ENCODE assay signal across 10 cellular contexts in the genomic region with DNA sequence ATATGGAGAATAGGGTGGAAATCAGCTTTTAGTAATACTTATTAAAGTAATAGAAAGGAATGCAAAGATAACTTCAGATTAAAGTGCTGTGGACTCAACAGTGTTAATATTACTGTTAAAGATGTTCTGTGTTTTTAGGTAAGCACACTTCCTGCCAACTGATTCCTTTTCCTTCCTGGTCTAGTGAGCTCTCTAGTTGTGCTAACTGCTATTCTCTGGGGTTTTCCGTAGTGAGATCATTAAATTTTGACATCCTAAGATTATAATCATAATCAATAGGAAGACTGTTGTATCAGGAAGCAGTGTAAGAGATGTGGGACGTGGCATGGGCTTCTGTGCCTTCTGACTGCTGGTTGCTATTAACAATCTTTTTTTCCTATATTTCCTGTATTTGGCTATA. TPM values are rescaled to one million over a fixed set of nuclear protein-coding genes. Genes with fewer than 3 reads are reported as not detected.
DNase-seq lines count a peak whose midpoint lies in the region; ATAC-seq, FAIRE-seq and TF ChIP-seq lines count a peak whose summit lies in the region.
"Had no signal": no experiment of that assay in that cellular context is flagged by ENCODE, and none has a peak within 500 bp of the region (broad histone marks: within the 10 kb centered on the region; RNA-seq: fewer than 3 reads in every experiment).

No MANE protein-coding gene starts in this region.

- H3K36me3 ChIP-seq in brain microvascular endothelial cell (replicated peaks): no peaks in the 10 kb centered on the region

- BruUV-seq in Calu3 (replicated peaks; lab: Mats Ljungman, UMichigan): no TSS peak

- peak overlapping the region; percentile 97 for H3K4me3 Mint-ChIP-seq in Calu3 (ENCODE audit: low read depth, unreplicated experiment)
- peak overlapping the region; percentile 94 for H3K4me3 Mint-ChIP-seq in natural killer cell

- intact Hi-C loops in Calu3 (cut with micrococcal nuclease; ENCODE audit: unreplicated experiment) (loop anchor here (10.0 kb wide), 1 partner anchor 416 kb away; no protein-coding TSS in a partner anchor), natural killer cell (cut with micrococcal nuclease) (no loop called here)

- FAIRE-seq in GM12892 (lab: Jason Lieb, UNC): no peak
- FAIRE-seq in urothelium cell line (lab: Jason Lieb, UNC): no peak

- no peaks in the 10 kb centered on the region for H3K27me3 ChIP-seq in brain microvascular endothelial cell (replicated peaks)

- no peak overlapping the region for H3K4me3 ChIP-seq in brain microvascular endothelial cell (ENCODE audit: low read depth, low read length)

- CTCF ChIA-PET in Calu3 (lab: Charles Lee): interaction anchor here (1.3 kb wide), 1 partner anchor 17 kb away, joined by 5 read pairs; no protein-coding TSS in a partner anchor

- H3K9me3 Mint-ChIP-seq in Calu3 (ENCODE audit: low read depth, unreplicated experiment) (no peaks in the 10 kb centered on the region), natural killer cell (no peaks in the 10 kb centered on the region)

- in situ Hi-C loops in brain microvascular endothelial cell (cut with HindIII; ENCODE audit: low pct_ligation_motif_present, low sequenced_read_pairs): no loop called here

- no peak for TF ChIP-seq CTCF in Calu3 (IDR thresholded peaks at IDR 0.05; ENCODE audit: unreplicated experiment)
- no peak for TF ChIP-seq CTCF in brain microvascular endothelial cell (IDR thresholded peaks at IDR 0.05; ENCODE audit: low read depth, low read length, missing control alignments)
- TF ChIP-seq CTCF in natural killer cell (IDR thresholded peaks at IDR 0.05): no peak

- no peak for TF ChIP-seq POLR2A in GM12892 (IDR thresholded peaks at IDR 0.05; ENCODE audit: low read depth, low read length)

- DNase-seq in Calu3 (no peak), M059J (ENCODE audit: low read depth) (peak; percentile 15), brain microvascular endothelial cell (no peak), natural killer cell (no peak), islet precursor cell (no peak), amniotic stem cell (lab: John Stamatoyannopoulos, UW) (no peak), GM12892 (ENCODE audit: insufficient read length) (no peak), urothelium cell line (ENCODE audit: low spot score) (no peak)
- DNase-seq: activated CD4-positive, alpha-beta T cell treated with anti-CD3 and anti-CD28 coated beads, Interleukin-2, amount 50 U/mL, for 1 hour; NCI-H2081 treated with DMSO at 0.1 percent for 48 hours had no signal

- peaks cover 29% of the 10 kb centered on the region for H3K36me3 Mint-ChIP-seq in Calu3 (ENCODE audit: insufficient read depth, unreplicated experiment)
- H3K36me3 Mint-ChIP-seq in natural killer cell: no peaks in the 10 kb centered on the region

- H3K27ac Mint-ChIP-seq in Calu3 (ENCODE audit: unreplicated experiment) (peak overlapping the region; percentile 87), natural killer cell (peak overlapping the region; percentile 91 to 99)

- peaks cover 14% of the 10 kb centered on the region for H3K4me1 Mint-ChIP-seq in Calu3 (ENCODE audit: low read depth, unreplicated experiment)
- peaks cover 31 to 38% of the 10 kb centered on the region in 2 donors for H3K4me1 Mint-ChIP-seq in natural killer cell

- ATAC-seq in natural killer cell: no peak

- no peaks in the 10 kb centered on the region for H3K27me3 Mint-ChIP-seq in Calu3 (ENCODE audit: unreplicated experiment)
- H3K27me3 Mint-ChIP-seq in natural killer cell (ENCODE audit: low read depth in 2 of 2): peaks cover 0 to 4% of the 10 kb centered on the region in 2 donors

- H3K27ac ChIP-seq in brain microvascular endothelial cell: peak overlapping the region; percentile 9

RNA-seq across cellular contexts. Expression of gene TMEM217, which starts 1.2 kb away (rescaled TPM):
- 0.99 and 1.5 TPM in 2 replicates for total RNA-seq in Calu3 (2022)
- 1.3 and 1.4 TPM in 2 replicates for total RNA-seq in M059J (2014; rRNA removed; shearing (Covaris generic))
- total RNA-seq in natural killer cell: 1 to 10 TPM in 1 of 3 donors, under 1 TPM in 2; 0.75 to 2.1 (median 0.75) TPM
- polyA plus RNA-seq in GM12892 (2012; ENCODE audit: missing spikeins): 1.4 TPM

RNA-seq across cellular contexts. Expression of gene TBC1D22B, which starts 1.6 kb away (rescaled TPM):
- 14.6 and 14.8 TPM in 2 replicates for total RNA-seq in Calu3 (2022)
- total RNA-seq in M059J (2014; rRNA removed; shearing (Covaris generic)): 10.7 and 13.9 TPM in 2 replicates
- total RNA-seq in natural killer cell: 10 to 100 TPM in 2 of 3 donors, 1 to 10 TPM in 1; 8.0 to 12.1 (median 12.0) TPM
- polyA plus RNA-seq in GM12892 (2012; ENCODE audit: missing spikeins): 9.3 TPM
